In genomic region chr16:89004209-89004831, GRCh38 we compare ENCODE assay signal across 2 cellular contexts.
A peak's percentile ranks its signal among the peaks of the same experiment; 100 is the strongest.
TF ChIP-seq lines count a peak whose summit lies in the region.

No MANE protein-coding gene starts in this region.

TF ChIP-seq in IMR-90, 13 proteins besides CTCF, POLR2A, EP300 and RAD21:
- TF ChIP-seq CHD1 (IDR thresholded peaks at IDR 0.05; ENCODE audit: low read depth, low read length) (no peak), RFX5 (IDR thresholded peaks at IDR 0.05; ENCODE audit: low read depth, low read length) (no peak), CEBPB (IDR thresholded peaks at IDR 0.05; ENCODE audit: low read depth, low read length) (no peak), USF2 (IDR thresholded peaks at IDR 0.05; ENCODE audit: low read depth, low read length) (no peak), NFE2L2 (IDR thresholded peaks at IDR 0.05; ENCODE audit: low read depth, low read length) (no peak), SMC3 (IDR thresholded peaks at IDR 0.05; ENCODE audit: low read depth, low read length) (no peak), RCOR1 (IDR thresholded peaks at IDR 0.05; ENCODE audit: insufficient replicate concordance, low read length) (no peak), MAFK (IDR thresholded peaks at IDR 0.05; ENCODE audit: low read depth, low read length) (no peak), MAZ (IDR thresholded peaks at IDR 0.05; ENCODE audit: borderline replicate concordance, low read depth, low read length) (no peak)

TF ChIP-seq in GM12878, 131 proteins besides CTCF, POLR2A, EP300 and RAD21:
- no peak for TF ChIP-seq PAX8 (IDR thresholded peaks at IDR 0.05)
- peak; percentile 35; the same call in 1 of the 2 replicates for TF ChIP-seq IKZF1 (conservative IDR thresholded peaks at IDR 0.05)
- no peak for TF ChIP-seq ZNF207 (IDR thresholded peaks at IDR 0.05; ENCODE audit: borderline replicate concordance)
- peak; percentile 75 for TF ChIP-seq TCF12 (IDR thresholded peaks at IDR 0.05; ENCODE audit: low read depth, low read length)
- TF ChIP-seq KAT2A (conservative IDR thresholded peaks at IDR 0.05; ENCODE audit: control insufficient read depth, low read depth, low read length): no peak
- peak; percentile 9 for TF ChIP-seq BCL3 (IDR thresholded peaks at IDR 0.05; ENCODE audit: borderline replicate concordance, insufficient read depth, low read depth, low read length, poor library complexity, severe bottlenecking)
- TF ChIP-seq TCF3 (IDR thresholded peaks at IDR 0.05; ENCODE audit: borderline replicate concordance, insufficient read depth, low read depth, low read length): peak; percentile 70; the same call in 1 of the 2 replicates
- TF ChIP-seq SMAD1 (IDR thresholded peaks at IDR 0.05; ENCODE audit: low read depth, partially characterized antibody): no peak
- peak; percentile 80 for TF ChIP-seq MEF2B (IDR thresholded peaks at IDR 0.05; ENCODE audit: partially characterized antibody, poor library complexity, severe bottlenecking)
- TF ChIP-seq USF2 (IDR thresholded peaks at IDR 0.05; ENCODE audit: borderline replicate concordance, low read depth, low read length): no peak
- TF ChIP-seq NR2F1 (conservative IDR thresholded peaks at IDR 0.05): 0 out of 2 replicates have a peak, but pooled peaks have one; percentile 33
- TF ChIP-seq REST (IDR thresholded peaks at IDR 0.05; ENCODE audit: low read depth, low read length): peak; percentile 48; the same call in 1 of the 2 replicates
- TF ChIP-seq CBX3 (IDR thresholded peaks at IDR 0.05; ENCODE audit: borderline replicate concordance, low read depth): no peak
- peak; percentile 54; the same call in 1 of the 2 replicates for TF ChIP-seq EED (IDR thresholded peaks at IDR 0.05; ENCODE audit: low read depth)
- TF ChIP-seq IKZF2 (IDR thresholded peaks at IDR 0.05): no peak
- TF ChIP-seq ETV6 (conservative IDR thresholded peaks at IDR 0.05 in 1 of 2, IDR thresholded peaks at IDR 0.05 in 1 of 2; ENCODE audit: borderline replicate concordance in 1 of 2, low read depth in 1 of 2): 0 out of 4 replicates have a peak, but pooled peaks of 1 of the 2 experiments have one; percentile 19
- no peak for TF ChIP-seq RELA (IDR thresholded peaks at IDR 0.05; ENCODE audit: borderline replicate concordance, partially characterized antibody)
